ENCODE assay signal across 21 cellular contexts in the genomic region with DNA sequence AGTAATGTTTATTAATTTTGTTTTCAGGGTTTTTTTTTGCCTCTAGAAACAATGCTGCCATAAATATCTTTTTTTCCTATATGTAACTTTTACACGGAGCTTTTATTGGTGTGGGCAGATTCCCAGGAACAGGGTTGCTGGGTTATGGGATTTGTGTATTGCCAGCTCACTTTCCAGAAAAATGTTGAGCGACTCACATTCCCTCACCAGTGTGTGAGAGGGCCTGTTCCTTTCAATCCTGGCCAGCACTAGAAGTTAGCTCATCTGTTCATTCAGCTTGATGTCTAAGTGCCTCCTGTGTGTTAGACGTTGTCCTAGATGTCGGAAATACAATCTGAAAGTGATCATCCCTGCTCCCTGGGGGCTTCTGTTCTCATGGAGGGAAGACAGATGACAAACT. TPM values are rescaled to one million over a fixed set of nuclear protein-coding genes. Genes with fewer than 3 reads are reported as not detected.
DNase-seq lines count a peak whose midpoint lies in the region; ATAC-seq and TF ChIP-seq lines count a peak whose summit lies in the region.
"Had no signal": no experiment of that assay in that cellular context is flagged by ENCODE, and none has a peak within 500 bp of the region (broad histone marks: within the 10 kb centered on the region; RNA-seq: fewer than 3 reads in every experiment).

No MANE protein-coding gene starts in this region.

- H3F3A ChIP-seq in smooth muscle cell (ENCODE audit: low read depth), result no peaks in the 10 kb centered on the region

- dilution Hi-C loops in IMR-90 (cut with HindIII; ENCODE audit: low sequenced_read_pairs, unreplicated experiment), result no loop called here

- no peak overlapping the region for H3K56ac ChIP-seq in IMR-90 (ENCODE audit: extremely low read depth, insufficient read depth, low read length)

- H3K4me1 Mint-ChIP-seq in brain, result peaks cover 27% of the 10 kb centered on the region
- H3K4me1 Mint-ChIP-seq in nephron progenitor cell, result peaks cover 11% of the 10 kb centered on the region

- peak; percentile 27 for DNase-seq in Ammon's horn (ENCODE audit: low spot score)
- peak; percentile 27 for DNase-seq in IMR-90
- no peak for DNase-seq in nephron progenitor cell
- no peak for DNase-seq in smooth muscle cell (lab: John Stamatoyannopoulos, UW; ENCODE audit: unreplicated experiment)
- DNase-seq in hepatic stellate cell (ENCODE audit: low spot score), result no peak
- DNase-seq in vagina (ENCODE audit: extremely low spot score in 2 of 2), result no peak
- DNase-seq: CD8-positive, alpha-beta memory T cell; DMS79; GDM1; NCI-H1105; NCI-H1694; NCI-H226; NCI-H524 treated with DMSO at 0.1 percent for 48 hours; Right ventricle myocardium superior had no signal

- no peak overlapping the region for H2BK15ac ChIP-seq in IMR-90 (ENCODE audit: low read depth, low read length)

- no peak overlapping the region for H2AK9ac ChIP-seq in IMR-90 (replicated peaks; ENCODE audit: low read depth, low read length, poor library complexity)

- H3K18ac ChIP-seq in IMR-90 (ENCODE audit: low read depth, low read length), result no peak overlapping the region

- no peak overlapping the region for H4K5ac ChIP-seq in IMR-90 (ENCODE audit: low read depth, low read length)

- no peak overlapping the region for H3K14ac ChIP-seq in IMR-90 (replicated peaks; ENCODE audit: low read depth, low read length)

- no CpG with 5 or more reads among the region's 4 CpGs for WGBS in IMR-90 (ENCODE audit: extremely low coverage in 2 of 2, insufficient read length in 1 of 2), 2 experiments
- WGBS in smooth muscle cell (ENCODE audit: low lambda C conversion rate), result 93% methylated on average over 4 of the region's 4 CpGs

- POLR2A ChIA-PET in IMR-90 (lab: Charles Lee; ENCODE audit: unreplicated experiment), result interaction anchor here (0.6 kb wide), 1 partner anchor 685 kb away, joined by 7 read pairs; no protein-coding TSS in a partner anchor

- no peak overlapping the region for H3K23ac ChIP-seq in IMR-90 (ENCODE audit: low read depth, low read length)

- CTCF ChIA-PET in IMR-90 (lab: Yijun Ruan, JAX), result no interaction called here

- ATAC-seq in IMR-90 (ENCODE audit: low read depth) (no peak), HG03460 (IDR thresholded peaks at IDR 0.05; ENCODE audit: unreplicated experiment) (no peak)
- ATAC-seq: HepG2, Panc1 had no signal

- H3K9me3 Mint-ChIP-seq in brain, result peaks cover 53 to 82% (median 64%) of the 10 kb centered on the region in 5 experiments
- peaks cover 98% of the 10 kb centered on the region for H3K9me3 Mint-ChIP-seq in nephron progenitor cell

- no peak overlapping the region for H2BK20ac ChIP-seq in IMR-90 (ENCODE audit: low read depth, low read length)

- TF ChIP-seq CTCF in IMR-90 (conservative IDR thresholded peaks at IDR 0.05; ENCODE audit: low read depth, low read length) (no peak), brain (conservative IDR thresholded peaks at IDR 0.05) (no peak), nephron progenitor cell (IDR thresholded peaks at IDR 0.05) (no peak), smooth muscle cell (IDR thresholded peaks at IDR 0.05; ENCODE audit: borderline replicate concordance, insufficient read depth, poor library complexity, severe bottlenecking) (no peak), vagina (IDR thresholded peaks at IDR 0.05) (no peak)

- H2AFZ ChIP-seq in IMR-90 (replicated peaks; ENCODE audit: low read length, poor library complexity), result no peak overlapping the region
- no peak overlapping the region for H2AFZ ChIP-seq in smooth muscle cell (ENCODE audit: low read depth)

- H3K4me3 ChIP-seq in IMR-90 (ENCODE audit: insufficient read depth, low read depth, low read length), result no peak overlapping the region
- H3K4me3 ChIP-seq in smooth muscle cell, result no peak overlapping the region
- H3K4me3 ChIP-seq in vagina, result no peak overlapping the region

- no peak overlapping the region for H4K8ac ChIP-seq in IMR-90 (ENCODE audit: low read depth in 2 of 2, low read length in 2 of 2)

- H3K36me3 ChIP-seq in IMR-90 (ENCODE audit: control insufficient read depth, insufficient read depth, low read length) (peaks cover 27% of the 10 kb centered on the region), smooth muscle cell (ENCODE audit: low read depth) (peaks cover 22% of the 10 kb centered on the region), vagina (peaks cover 0 to 32% of the 10 kb centered on the region in 2 donors)

- H3K27ac ChIP-seq in IMR-90 (ENCODE audit: insufficient read depth, low read length) (no peak overlapping the region), smooth muscle cell (ENCODE audit: low read depth) (no peak overlapping the region), vagina (no peak overlapping the region)
- H3K27ac ChIP-seq: BLaER1 treated with 17β-estradiol and CSF1 and Interleukin-3, amounts not matched to agents 10 nM and 100 nM; KMS-11 had no signal

- H3K4me2 ChIP-seq in IMR-90 (ENCODE audit: low read depth, low read length), result no peak overlapping the region
- no peak overlapping the region for H3K4me2 ChIP-seq in smooth muscle cell
- H3K4me2 ChIP-seq: BLaER1 treated with 17β-estradiol and CSF1 and Interleukin-3, amounts not matched to agents 10 nM and 100 nM; KMS-11 had no signal

- H4K20me1 ChIP-seq in IMR-90 (ENCODE audit: insufficient read depth, low read length) (0 out of 2 replicates have a peak, but pooled peaks cover 6% of the 10 kb centered on the region), smooth muscle cell (ENCODE audit: low read depth) (no peaks in the 10 kb centered on the region)

- in situ Hi-C loops in IMR-90 (cut with MboI; ENCODE audit: low sequenced_read_pairs), result no loop called here

- H3K27ac Mint-ChIP-seq in brain (no peak overlapping the region), nephron progenitor cell (no peak overlapping the region)
- H3K27ac Mint-ChIP-seq: CD8-positive, alpha-beta memory T cell had no signal

- H2BK5ac ChIP-seq in IMR-90 (ENCODE audit: low read depth, low read length, poor library complexity, severe bottlenecking), result no peak overlapping the region

- no peak for TF ChIP-seq RAD21 in IMR-90 (IDR thresholded peaks at IDR 0.05; ENCODE audit: low read length)

- H3K9me1 ChIP-seq in IMR-90 (ENCODE audit: insufficient read depth, low read length), result peaks cover 6% of the 10 kb centered on the region

- no peak overlapping the region for H4K91ac ChIP-seq in IMR-90 (ENCODE audit: insufficient read depth, low read depth, low read length)

- intact Hi-C loops in IMR-90 (cut with micrococcal nuclease), result loop anchor here (10.0 kb wide), 1 partner anchor 123 kb away; the partner anchor contains the start of gene ZNF667
- intact Hi-C loops in vagina (cut with DNase I), result no loop called here

- H3K9me3 ChIP-seq in IMR-90 (ENCODE audit: control insufficient read depth, insufficient read depth, low read length), result peaks cover 23% of the 10 kb centered on the region
- H3K9me3 ChIP-seq in smooth muscle cell (replicated peaks; ENCODE audit: low read depth), result no peaks in the 10 kb centered on the region
- peaks cover 1% of the 10 kb centered on the region for H3K9me3 ChIP-seq in vagina

- TF ChIP-seq POLR2A in IMR-90 (IDR thresholded peaks at IDR 0.05; ENCODE audit: low read depth, low read length) (no peak), vagina (IDR thresholded peaks at IDR 0.05) (no peak)

- H3K27me3 ChIP-seq in IMR-90 (ENCODE audit: control insufficient read depth, insufficient read depth, low read length) (no peaks in the 10 kb centered on the region), smooth muscle cell (ENCODE audit: low read depth) (no peaks in the 10 kb centered on the region), vagina (no peaks in the 10 kb centered on the region)
- H3K27me3 ChIP-seq: BLaER1 treated with 17β-estradiol and CSF1 and Interleukin-3, amounts not matched to agents 10 nM and 100 nM had no signal

- peaks cover 74% of the 10 kb centered on the region for H3K36me3 Mint-ChIP-seq in brain
- peaks cover 74% of the 10 kb centered on the region for H3K36me3 Mint-ChIP-seq in nephron progenitor cell (ENCODE audit: low read depth)

- H3K9ac ChIP-seq in IMR-90 (ENCODE audit: low read depth, low read length) (no peak overlapping the region), smooth muscle cell (ENCODE audit: low read depth) (no peak overlapping the region)
- H3K9ac ChIP-seq: BLaER1 treated with 17β-estradiol and CSF1 and Interleukin-3, amounts not matched to agents 10 nM and 100 nM; KMS-11 had no signal

- peaks cover 14 to 30% of the 10 kb centered on the region in 2 experiments for H3K79me1 ChIP-seq in IMR-90 (ENCODE audit: low read depth in 1 of 2, low read length in 2 of 2)

- H3K4me1 ChIP-seq in IMR-90 (ENCODE audit: control insufficient read depth, insufficient read depth, low read length) (peaks cover 2% of the 10 kb centered on the region; the same call in 1 of the 2 replicates), smooth muscle cell (ENCODE audit: low read depth) (no peaks in the 10 kb centered on the region), vagina (peaks cover 17% of the 10 kb centered on the region)

- no peak overlapping the region for H2AK5ac ChIP-seq in IMR-90 (ENCODE audit: low read depth, low read length)

- no peak overlapping the region for H2BK120ac ChIP-seq in IMR-90 (ENCODE audit: low read depth, low read length)

- H3K27me3 Mint-ChIP-seq in brain, result peaks cover 19% of the 10 kb centered on the region
- peaks cover 4% of the 10 kb centered on the region for H3K27me3 Mint-ChIP-seq in nephron progenitor cell (ENCODE audit: low read depth, poor library complexity)

- H3K4me3 Mint-ChIP-seq in brain (peak overlapping the region; percentile 6 to 97 (median 39)), nephron progenitor cell (peak overlapping the region; percentile 48)

- BruUV-seq in IMR-90 (replicated peaks; lab: Mats Ljungman, UMichigan), result no TSS peak

- no peak overlapping the region for H3K4ac ChIP-seq in IMR-90 (ENCODE audit: low read depth, low read length)

- peaks cover 73% of the 10 kb centered on the region for H3K79me2 ChIP-seq in smooth muscle cell (ENCODE audit: low read depth)

RNA-seq across cellular contexts. Expression of gene ZNF71, which starts 2.6 kb away (rescaled TPM):
- total RNA-seq in IMR-90 (2012; rRNA removed) (7.5 and 9.3 TPM in 2 replicates), smooth muscle cell (5.9 and 10.1 TPM in 2 replicates), vagina (11.8 TPM)
- polyA plus RNA-seq in IMR-90 (2012; rRNA removed) (7.9 and 8.1 TPM in 2 replicates), brain (ENCODE audit: insufficient read depth, low read depth, low replicate concordance) (10.9 TPM), smooth muscle cell (11.2 and 11.6 TPM in 2 replicates)
- 3.3 and 9.2 TPM in 2 replicates for polyA plus RNA-seq in IMR-90 (2012; cell fraction: cytosol; rRNA removed)
- 5.9 and 8.4 TPM in 2 replicates for polyA plus RNA-seq in IMR-90 (2012; cell fraction: nucleus; rRNA removed; ENCODE audit: low replicate concordance)

RNA-seq across cellular contexts. Expression of gene ZNF470, which starts 30.4 kb away (rescaled TPM):
- total RNA-seq in IMR-90 (2012; rRNA removed), result 3.8 and 4.4 TPM in 2 replicates
- polyA plus RNA-seq in IMR-90 (2012; rRNA removed), result 1.5 and 1.7 TPM in 2 replicates
- polyA plus RNA-seq in IMR-90 (2012; cell fraction: cytosol; rRNA removed), result 0.54 and 0.64 TPM in 2 replicates
- 1.8 and 5.9 TPM in 2 replicates for polyA plus RNA-seq in IMR-90 (2012; cell fraction: nucleus; rRNA removed; ENCODE audit: low replicate concordance)
- polyA plus RNA-seq in brain (ENCODE audit: insufficient read depth, low read depth, low replicate concordance), result 3.9 TPM
- 2.5 and 2.6 TPM in 2 replicates for total RNA-seq in smooth muscle cell
- polyA plus RNA-seq in smooth muscle cell, result 1.4 TPM in 2 replicates
- total RNA-seq in vagina, result 3.2 TPM
- total RNA-seq: HepG2 had no signal
- polyA plus RNA-seq: HepG2 had no signal

RNA-seq across cellular contexts. Expression of gene SMIM17, which starts 45.3 kb away (rescaled TPM):
- 0.28 TPM in 1 of 2 replicates, not detected in the other for total RNA-seq in IMR-90 (2012; rRNA removed)
- 0.10 TPM in 1 of 2 replicates, not detected in the other for polyA plus RNA-seq in IMR-90 (2012; rRNA removed)
- 0.08 TPM in 1 of 2 replicates, not detected in the other for polyA plus RNA-seq in IMR-90 (2012; cell fraction: cytosol; rRNA removed)
- 0.13 and 0.48 TPM in 2 replicates for polyA plus RNA-seq in IMR-90 (2012; cell fraction: nucleus; rRNA removed; ENCODE audit: low replicate concordance)
- 0.85 TPM for polyA plus RNA-seq in brain (ENCODE audit: insufficient read depth, low read depth, low replicate concordance)
- 0.63 and 1.7 TPM in 2 replicates for total RNA-seq in smooth muscle cell
- 0.56 and 0.94 TPM in 2 replicates for polyA plus RNA-seq in smooth muscle cell
- 0.98 TPM for total RNA-seq in vagina
- total RNA-seq: CD8-positive, alpha-beta memory T cell; H1; Right ventricle myocardium superior had no signal
- polyA plus RNA-seq: CD8-positive, alpha-beta memory T cell had no signal

RNA-seq across cellular contexts. Expression of gene ZFP28, which starts 58.9 kb away (rescaled TPM):
- total RNA-seq in IMR-90 (2012; rRNA removed), result 6.4 and 6.5 TPM in 2 replicates
- polyA plus RNA-seq in IMR-90 (2012; rRNA removed), result 2.7 and 3.0 TPM in 2 replicates
- polyA plus RNA-seq in IMR-90 (2012; cell fraction: cytosol; rRNA removed), result 0.68 and 0.84 TPM in 2 replicates
- 2.0 and 11.2 TPM in 2 replicates for polyA plus RNA-seq in IMR-90 (2012; cell fraction: nucleus; rRNA removed; ENCODE audit: low replicate concordance)
- polyA plus RNA-seq in brain (ENCODE audit: insufficient read depth, low read depth, low replicate concordance), result 5.8 TPM
- 6.9 and 7.9 TPM in 2 replicates for total RNA-seq in smooth muscle cell
- 5.2 and 6.2 TPM in 2 replicates for polyA plus RNA-seq in smooth muscle cell
- 7.1 TPM for total RNA-seq in vagina
- total RNA-seq: HepG2 had no signal
- polyA plus RNA-seq: HepG2 had no signal

Comparison
In these comparisons a context has a peak if more than half of its experiments do, and no peak if none do; other contexts are left out.
1. DNase-seq: peak in Ammon's horn (single experiment) and IMR-90 (single experiment); none in nephron progenitor cell (single experiment), smooth muscle cell (single experiment), hepatic stellate cell (single experiment) and vagina (0 of 2).